14 cellular contexts compared by ENCODE assay signal in genomic region chr18:79583426-79583825, GRCh38.
"Had no signal": no experiment of that assay in that cellular context is flagged by ENCODE, and none has a peak within 500 bp of the region (broad histone marks: within the 10 kb centered on the region; RNA-seq: fewer than 3 reads in every experiment).

No MANE protein-coding gene starts in this region.

- H3K36me3 ChIP-seq: ascending aorta, esophagus squamous epithelium, neutrophil had no signal

- H3K27me3 Mint-ChIP-seq: stimulated activated naive CD8-positive, alpha-beta T cell treated with anti-CD3 and anti-CD28 coated beads, Interleukin-15, Interleukin-2, amounts not matched to agents 100 ng/mL and 50 ng/mL, for 24 hours had no signal

- H3K4me3 ChIP-seq: ascending aorta, esophagus squamous epithelium, testis had no signal

- H3K27ac ChIP-seq: ascending aorta, esophagus squamous epithelium, neutrophil, testis had no signal

- H3K9me3 Mint-ChIP-seq: activated T-cell treated with anti-CD3 and anti-CD28 coated beads, Interleukin-2, amount 50 U/mL, for 4 hours; stimulated activated naive CD8-positive, alpha-beta T cell treated with anti-CD3 and anti-CD28 coated beads, Interleukin-15, Interleukin-2, amounts not matched to agents 100 ng/mL and 50 ng/mL, for 24 hours had no signal

- DNase-seq: activated CD4-positive, alpha-beta T cell treated with anti-CD3 and anti-CD28 coated beads, Interleukin-2, amount 50 U/mL, for 48 hours; activated gamma-delta T cell treated with Interleukin-2 at 50 U/mL for 16 hours; activated T-cell treated with anti-CD3 and anti-CD28 coated beads, Interleukin-2, amount 50 U/mL, for 4 hours; esophagus squamous epithelium; foreskin fibroblast; glutamatergic neuron; stimulated activated CD4-positive, alpha-beta T cell treated with anti-CD3 and anti-CD28 coated beads, Interleukin-15, amount 100 ng/mL, for 24 hours; stimulated activated CD4-positive, alpha-beta T cell treated with anti-CD3 and anti-CD28 coated beads, Interleukin-4, amount 100 ng/mL, for 24 hours; testis had no signal

- H3K9me3 ChIP-seq: ascending aorta, esophagus squamous epithelium, neutrophil, testis had no signal

- H3K27me3 ChIP-seq: ascending aorta, neutrophil, testis had no signal

- H3K4me3 Mint-ChIP-seq: activated T-cell treated with anti-CD3 and anti-CD28 coated beads, Interleukin-2, amount 50 U/mL, for 4 hours; stimulated activated naive CD8-positive, alpha-beta T cell treated with anti-CD3 and anti-CD28 coated beads, Interleukin-15, Interleukin-2, amounts not matched to agents 100 ng/mL and 50 ng/mL, for 24 hours had no signal

- H3K27ac Mint-ChIP-seq: stimulated activated naive CD8-positive, alpha-beta T cell treated with anti-CD3 and anti-CD28 coated beads, Interleukin-15, Interleukin-2, amounts not matched to agents 100 ng/mL and 50 ng/mL, for 24 hours had no signal

- ATAC-seq: activated CD4-positive, CD25-positive, alpha-beta regulatory T cell treated with anti-CD3 and anti-CD28 coated beads, Interleukin-2, amount 50 U/mL, for 24 hours; activated T-cell treated with anti-CD3 and anti-CD28 coated beads, Interleukin-2, amount 50 U/mL, for 4 hours; left lobe of liver had no signal
